Comparison of ENCODE assay signal across 20 cellular contexts in the genomic region with DNA sequence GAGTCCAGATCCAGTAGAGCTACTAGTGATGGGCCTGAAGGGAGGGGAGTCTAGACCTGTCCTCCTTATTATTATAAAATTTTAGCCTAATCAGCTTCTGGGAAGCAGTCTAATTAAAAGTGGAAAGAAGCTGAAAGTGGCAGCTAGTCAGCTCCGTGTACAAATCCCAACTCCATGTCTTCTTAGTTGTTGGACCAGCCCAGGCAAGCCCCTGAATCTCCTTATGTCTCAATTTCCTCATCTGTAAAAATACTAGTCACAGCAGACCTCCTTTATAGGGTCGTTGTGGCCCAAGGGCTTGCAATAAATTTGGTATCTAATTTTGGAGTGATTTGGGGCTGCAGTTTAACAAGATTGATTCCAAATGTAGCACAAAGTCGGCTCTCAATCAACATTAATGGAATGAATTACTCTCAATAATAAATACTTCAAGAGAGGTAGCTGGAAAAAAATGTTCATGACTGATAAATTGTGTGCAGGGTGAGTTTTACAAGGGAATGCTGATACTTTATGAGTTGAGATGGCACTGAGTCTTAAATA.
"Had no signal": no experiment of that assay in that cellular context is flagged by ENCODE, and none has a peak within 500 bp of the region (broad histone marks: within the 10 kb centered on the region; RNA-seq: fewer than 3 reads in every experiment).

No MANE protein-coding gene starts in this region.

- H3K79me2 ChIP-seq: hepatocyte had no signal

- H3K9me3 ChIP-seq: body of pancreas, left ventricle myocardium inferior, right atrium auricular region, tibial nerve had no signal

- H3K27ac ChIP-seq: body of pancreas, hepatocyte, left ventricle myocardium inferior, right atrium auricular region, tibial nerve had no signal

- H3K4me1 ChIP-seq: left ventricle myocardium inferior, right atrium auricular region, tibial nerve had no signal

- H2AFZ ChIP-seq: hepatocyte had no signal

- H3K4me2 ChIP-seq: hepatocyte had no signal

- ATAC-seq: body of pancreas; effector memory CD8-positive, alpha-beta T cell; natural killer cell treated with Interleukin-12 subunit alpha and Interleukin-12 subunit beta and Interleukin-15 and Interleukin-18, amount 100 ng/mL, for 72 hours had no signal

- H3K4me3 ChIP-seq: body of pancreas, hepatocyte, left ventricle myocardium inferior, right atrium auricular region, skin epidermis, tibial nerve had no signal

- H3K36me3 ChIP-seq: left ventricle myocardium inferior, right atrium auricular region, tibial nerve had no signal

- DNase-seq: activated CD4-positive, alpha-beta T cell treated with anti-CD3 and anti-CD28 coated beads, Interleukin-2, amount 50 U/mL, for 1 hour; activated CD4-positive, CD25-positive, alpha-beta regulatory T cell; activated CD8-positive, alpha-beta memory T cell treated with anti-CD3 and anti-CD28 coated beads for 24 hours; activated gamma-delta T cell treated with Interleukin-2 at 50 U/mL for 16 hours; activated naive CD8-positive, alpha-beta T cell treated with anti-CD3 and anti-CD28 coated beads for 36 hours; amygdala; body of pancreas; effector memory CD8-positive, alpha-beta T cell; erythroblast; left ventricle myocardium inferior; posterior cingulate gyrus; stimulated activated CD4-positive, alpha-beta T cell treated with anti-CD3 and anti-CD28 coated beads, Interleukin-4, amount 100 ng/mL, for 24 hours; stimulated activated naive CD4-positive, alpha-beta T cell treated with Interleukin-2 at 50 U/mL for 16 hours; substantia nigra; T-helper 2 cell had no signal

- H3K27me3 ChIP-seq: body of pancreas, hepatocyte, right atrium auricular region, tibial nerve had no signal
